ENCODE assay signal across 15 cellular contexts in the genomic region with DNA sequence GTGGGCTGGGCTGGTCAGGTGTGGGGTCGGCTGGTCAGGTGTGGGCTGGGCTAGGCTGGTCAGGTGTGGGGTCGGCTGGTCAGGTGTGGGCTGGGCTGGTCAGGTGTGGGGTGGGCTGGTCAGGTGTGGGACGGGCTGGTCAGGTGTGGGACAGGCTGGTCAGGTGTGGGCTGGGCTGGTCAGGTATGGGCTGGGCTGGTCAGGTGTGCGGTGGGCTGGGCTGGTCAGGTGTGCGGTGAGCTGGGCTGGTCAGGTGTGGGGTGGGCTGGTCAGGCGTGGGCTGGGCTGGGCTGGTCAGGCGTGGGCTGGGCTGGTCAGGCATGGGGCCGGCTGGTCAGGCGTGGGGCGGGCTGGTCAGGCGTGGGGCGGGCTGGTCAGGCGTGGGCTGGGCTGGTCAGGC. TPM values are rescaled to one million over a fixed set of nuclear protein-coding genes. Genes with fewer than 3 reads are reported as not detected.
DNase-seq lines count a peak whose midpoint lies in the region; ATAC-seq and TF ChIP-seq lines count a peak whose summit lies in the region.
"Had no signal": no experiment of that assay in that cellular context is flagged by ENCODE, and none has a peak within 500 bp of the region (broad histone marks: within the 10 kb centered on the region; RNA-seq: fewer than 3 reads in every experiment).

No MANE protein-coding gene starts in this region.

- peak overlapping the region; percentile 76 for H3K4me2 ChIP-seq in BLaER1

- TF ChIP-seq CTCF in HL-60 (IDR thresholded peaks at IDR 0.05; ENCODE audit: insufficient read depth, low read length) (no peak), left lung (IDR thresholded peaks at IDR 0.05) (no peak), spleen (IDR thresholded peaks at IDR 0.05 in 8 of 11, conservative IDR thresholded peaks at IDR 0.05 in 3 of 11) (no peak)

- ATAC-seq in left lung: no peak
- no peak for ATAC-seq in GM21737 (IDR thresholded peaks at IDR 0.05; ENCODE audit: unreplicated experiment)
- ATAC-seq: HepG2 had no signal

- WGBS in spleen, 5 donors: 78 to 91% (median 87%) methylated on average over 7 to 13 of the region's 13 CpGs

- H3K4me3 ChIP-seq in BLaER1 (no peak overlapping the region), HL-60 (replicated peaks; ENCODE audit: insufficient read depth, low read length) (no peak overlapping the region), left lung (no peak overlapping the region), spleen (no peak overlapping the region)

- TF ChIP-seq POLR2A in spleen (IDR thresholded peaks at IDR 0.05): no peak

- H3K9me3 ChIP-seq in BLaER1: no peaks in the 10 kb centered on the region
- H3K9me3 ChIP-seq in left lung: no peaks in the 10 kb centered on the region
- H3K9me3 ChIP-seq in spleen: no peaks in the 10 kb centered on the region

- H3K4me1 ChIP-seq in BLaER1: peaks cover 59% of the 10 kb centered on the region
- H3K4me1 ChIP-seq in left lung: peaks cover 4 to 13% of the 10 kb centered on the region in 2 donors
- H3K4me1 ChIP-seq in spleen: peaks cover 0 to 46% (median 21%) of the 10 kb centered on the region in 6 donors

- H3K27ac ChIP-seq in BLaER1: peak overlapping the region; percentile 89; the same call in 1 of the 2 replicates
- peak overlapping the region; percentile 91 for H3K27ac ChIP-seq in HL-60 (replicated peaks)
- H3K27ac ChIP-seq in left lung: no peak overlapping the region
- peak overlapping the region in 3 of 8 donors; percentile 83 to 90 (median 85) for H3K27ac ChIP-seq in spleen

- intact Hi-C loops in left lung (cut with DNase I) (no loop called here), spleen (cut with DNase I; ENCODE audit: low total_unique reads) (no loop called here)

- H3K27me3 ChIP-seq in BLaER1 (peaks cover 11% of the 10 kb centered on the region), HL-60 (ENCODE audit: insufficient read depth, poor library complexity, severe bottlenecking) (no peaks in the 10 kb centered on the region), left lung (peaks cover 0 to 24% of the 10 kb centered on the region in 2 donors), spleen (replicated peaks in 1 of 7) (peaks cover 0 to 6% (median 0%) of the 10 kb centered on the region in 7 donors)

- H3K36me3 ChIP-seq in BLaER1 (no peaks in the 10 kb centered on the region), left lung (no peaks in the 10 kb centered on the region), spleen (no peaks in the 10 kb centered on the region)

- DNase-seq in HL-60 (ENCODE audit: low read depth in 1 of 2, low spot score in 1 of 2) (no peak), left lung (peak; percentile 30 to 49), spleen (peak; percentile 77), NCI-H2196 treated with DMSO at 0.1 percent for 48 hours (lab: John Stamatoyannopoulos, UW; ENCODE audit: unreplicated experiment) (no peak), NCI-H524 (lab: John Stamatoyannopoulos, UW) (no peak)
- DNase-seq: ACHN, DMS53, GF-D8, HCEC 1CT, HFFc6 had no signal

- H3K9ac ChIP-seq in BLaER1: no peak overlapping the region

- no peaks in the 10 kb centered on the region for H4K20me1 ChIP-seq in BLaER1

RNA-seq across cellular contexts. Expression of a gene that starts 6.3 kb away (rescaled TPM):
- 10 to 100 TPM in 1 of 2 donors, 1 to 10 TPM in 1; 7.7 to 12.2 TPM for total RNA-seq in left lung
- total RNA-seq in spleen: 1 to 10 TPM; 2.2 to 8.8 (median 5.6) TPM
- polyA plus RNA-seq in spleen: 1 to 10 TPM; 2.2 to 4.4 (median 3.4) TPM
- total RNA-seq: A172 had no signal

RNA-seq across cellular contexts. Expression of a gene that starts 9.1 kb away (rescaled TPM):
- total RNA-seq in left lung (10 to 100 TPM; 55.3 to 73.5 TPM), spleen (10 to 100 TPM; 46.2 to 76.5 (median 72.0) TPM)
- polyA plus RNA-seq in spleen: 100 to 1,000 TPM in 1 of 3 donors, 10 to 100 TPM in 2; 49.6 to 165 (median 74.1) TPM

RNA-seq across cellular contexts. Expression of a gene that starts 25.7 kb away (rescaled TPM):
- 10 to 100 TPM; 43.5 to 56.7 TPM for total RNA-seq in left lung
- 1 to 10 TPM; 1.4 to 7.3 (median 5.8) TPM for total RNA-seq in spleen
- 1 to 10 TPM; 4.2 to 9.3 (median 6.3) TPM for polyA plus RNA-seq in spleen
- total RNA-seq: A172, H4 had no signal

RNA-seq across cellular contexts. Expression of a gene that starts 31.6 kb away (rescaled TPM):
- total RNA-seq in left lung: 100 to 1,000 TPM; 120 to 141 TPM
- total RNA-seq in spleen: 100 to 1,000 TPM in 5 of 7 donors, 10 to 100 TPM in 2; 86.7 to 168 (median 111) TPM
- polyA plus RNA-seq in spleen: 100 to 1,000 TPM in 1 of 3 donors, 10 to 100 TPM in 2; 89.2 to 121 (median 90.4) TPM

RNA-seq across cellular contexts. Expression of a gene that starts 52.6 kb away (rescaled TPM):
- total RNA-seq in left lung (10 to 100 TPM; 16.3 to 23.2 TPM), spleen (10 to 100 TPM; 19.4 to 34.1 (median 27.9) TPM)
- 10 to 100 TPM; 20.0 to 38.2 (median 31.2) TPM for polyA plus RNA-seq in spleen

Comparison
In these comparisons a context has a peak if more than half of its experiments do, and no peak if none do; other contexts are left out.
1. H3K27ac ChIP-seq: peak in BLaER1 (single experiment) and HL-60 (single experiment); none in left lung (0 of 2).
2. DNase-seq: peak in left lung (2 of 2) and spleen (single experiment); none in HL-60 (0 of 2), NCI-H2196 treated with DMSO at 0.1 percent for 48 hours (single experiment) and NCI-H524 (0 of 2).
3. RNA of a gene that starts 25.7 kb away (total RNA-seq): 43.5 to 56.7 TPM in left lung; 1.4 to 7.3 TPM in spleen; every median in the first group is over 4 times any median in the second.